28 cellular contexts compared by ENCODE assay signal in genomic region chr14:51518681-51519080, GRCh38.
"Had no signal": no experiment of that assay in that cellular context is flagged by ENCODE, and none has a peak within 500 bp of the region (broad histone marks: within the 10 kb centered on the region; RNA-seq: fewer than 3 reads in every experiment).

No MANE protein-coding gene starts in this region.

- H3K27ac Mint-ChIP-seq: activated CD4-positive, alpha-beta memory T cell treated with anti-CD3 and anti-CD28 coated beads for 36 hours; activated CD4-positive, alpha-beta T cell treated with anti-CD3 and anti-CD28 coated beads for 36 hours; activated CD4-positive, alpha-beta T cell treated with anti-CD3 and anti-CD28 coated beads, Interleukin-2, amount 10 ng/mL, durations not matched to agents 24 days and 14 days; activated CD8-positive, alpha-beta T cell treated with anti-CD3 and anti-CD28 coated beads, Interleukin-2, amount 10 ng/mL, durations not matched to agents 7 days and 5 days; activated naive CD4-positive, alpha-beta T cell treated with anti-CD3 and anti-CD28 coated beads, Interleukin-2, amount 10 ng/mL, durations not matched to agents 7 days and 5 days; activated naive CD4-positive, alpha-beta T cell treated with anti-CD3 and anti-CD28 coated beads, Interleukin-2, amount 50 U/mL, for 72 hours; activated naive CD8-positive, alpha-beta T cell treated with anti-CD3 and anti-CD28 coated beads, Interleukin-2, amount 10 ng/mL, durations not matched to agents 7 days and 5 days; activated T-cell treated with anti-CD3 and anti-CD28 coated beads, Interleukin-2, amount 50 U/mL, for 24 hours; activated T-cell treated with anti-CD3 and anti-CD28 coated beads, Interleukin-2, amount 50 U/mL, for 72 hours; brain; T-helper 17 cell had no signal

- H3K27me3 Mint-ChIP-seq: activated naive CD4-positive, alpha-beta T cell treated with anti-CD3 and anti-CD28 coated beads, Interleukin-2, amount 10 ng/mL, durations not matched to agents 7 days and 5 days had no signal

- H3K27me3 ChIP-seq: ascending aorta, breast epithelium, cardiac muscle cell, colonic mucosa had no signal

- H3K36me3 Mint-ChIP-seq: activated CD4-positive, alpha-beta memory T cell treated with anti-CD3 and anti-CD28 coated beads for 36 hours; activated naive CD4-positive, alpha-beta T cell treated with anti-CD3 and anti-CD28 coated beads, Interleukin-2, amount 10 ng/mL, durations not matched to agents 7 days and 5 days; activated naive CD4-positive, alpha-beta T cell treated with anti-CD3 and anti-CD28 coated beads, Interleukin-2, amount 50 U/mL, for 72 hours; activated naive CD8-positive, alpha-beta T cell treated with anti-CD3 and anti-CD28 coated beads, Interleukin-2, amount 10 ng/mL, durations not matched to agents 7 days and 5 days; brain had no signal

- H3K9me3 Mint-ChIP-seq: activated CD4-positive, alpha-beta memory T cell treated with anti-CD3 and anti-CD28 coated beads for 36 hours; activated naive CD4-positive, alpha-beta T cell treated with anti-CD3 and anti-CD28 coated beads, Interleukin-2, amount 10 ng/mL, durations not matched to agents 7 days and 5 days; activated naive CD4-positive, alpha-beta T cell treated with anti-CD3 and anti-CD28 coated beads, Interleukin-2, amount 50 U/mL, for 72 hours; activated naive CD8-positive, alpha-beta T cell treated with anti-CD3 and anti-CD28 coated beads, Interleukin-2, amount 10 ng/mL, durations not matched to agents 7 days and 5 days; activated T-cell treated with anti-CD3 and anti-CD28 coated beads, Interleukin-2, amount 50 U/mL, for 24 hours; activated T-cell treated with anti-CD3 and anti-CD28 coated beads, Interleukin-2, amount 50 U/mL, for 72 hours had no signal

- H3K4me1 Mint-ChIP-seq: activated CD4-positive, alpha-beta T cell treated with anti-CD3 and anti-CD28 coated beads for 36 hours; activated CD4-positive, alpha-beta T cell treated with anti-CD3 and anti-CD28 coated beads, Interleukin-2, amount 10 ng/mL, durations not matched to agents 24 days and 14 days; activated naive CD4-positive, alpha-beta T cell treated with anti-CD3 and anti-CD28 coated beads, Interleukin-2, amount 10 ng/mL, durations not matched to agents 7 days and 5 days; activated naive CD8-positive, alpha-beta T cell treated with anti-CD3 and anti-CD28 coated beads, Interleukin-2, amount 10 ng/mL, durations not matched to agents 7 days and 5 days; T-helper 17 cell had no signal

- H3K36me3 ChIP-seq: ascending aorta, breast epithelium, cardiac muscle cell, colonic mucosa had no signal

- DNase-seq: activated CD4-positive, alpha-beta memory T cell treated with anti-CD3 and anti-CD28 coated beads for 36 hours; activated CD4-positive, alpha-beta T cell treated with anti-CD3 and anti-CD28 coated beads for 36 hours; activated CD4-positive, alpha-beta T cell treated with anti-CD3 and anti-CD28 coated beads, Interleukin-2, amount 10 ng/mL, durations not matched to agents 24 days and 14 days; activated CD4-positive, CD25-positive, alpha-beta regulatory T cell; activated CD4-positive, CD25-positive, alpha-beta regulatory T cell treated with anti-CD3 and anti-CD28 coated beads, Interleukin-2, amount 50 U/mL, for 72 hours; activated CD8-positive, alpha-beta memory T cell treated with anti-CD3 and anti-CD28 coated beads, Interleukin-2, amount 50 U/mL, for 48 hours; activated CD8-positive, alpha-beta T cell treated with anti-CD3 and anti-CD28 coated beads, Interleukin-2, amount 10 ng/mL, durations not matched to agents 7 days and 5 days; activated gamma-delta T cell; activated naive CD4-positive, alpha-beta T cell; activated naive CD4-positive, alpha-beta T cell treated with anti-CD3 and anti-CD28 coated beads, Interleukin-2, amount 10 ng/mL, durations not matched to agents 7 days and 5 days; activated naive CD8-positive, alpha-beta T cell treated with anti-CD3 and anti-CD28 coated beads, Interleukin-2, amount 10 ng/mL, durations not matched to agents 7 days and 5 days; activated T-cell treated with anti-CD3 and anti-CD28 coated beads for 4 hours; activated T-cell treated with anti-CD3 and anti-CD28 coated beads, Interleukin-2, amount 50 U/mL, for 24 hours; activated T-cell treated with anti-CD3 and anti-CD28 coated beads, Interleukin-2, amount 50 U/mL, for 72 hours; central memory CD4-positive, alpha-beta T cell; cerebellar nuclear complex; colonic mucosa; effector CD8-positive, alpha-beta T cell; foreskin fibroblast; head of caudate nucleus; T-helper 1 cell; T-helper 17 cell had no signal

- ATAC-seq: activated CD4-positive, alpha-beta T cell treated with anti-CD3 and anti-CD28 coated beads for 36 hours; activated CD8-positive, alpha-beta T cell treated with anti-CD3 and anti-CD28 coated beads, Interleukin-2, amount 10 ng/mL, durations not matched to agents 7 days and 5 days; activated naive CD4-positive, alpha-beta T cell treated with anti-CD3 and anti-CD28 coated beads, Interleukin-2, amount 50 U/mL, for 72 hours; activated T-cell treated with anti-CD3 and anti-CD28 coated beads, Interleukin-2, amount 50 U/mL, for 72 hours; esophagus mucosa; T-helper 17 cell had no signal

- H3K9me3 ChIP-seq: ascending aorta, breast epithelium, colonic mucosa had no signal

- H3K4me3 Mint-ChIP-seq: activated CD4-positive, alpha-beta memory T cell treated with anti-CD3 and anti-CD28 coated beads for 36 hours; activated CD4-positive, alpha-beta T cell treated with anti-CD3 and anti-CD28 coated beads for 36 hours; activated CD4-positive, alpha-beta T cell treated with anti-CD3 and anti-CD28 coated beads, Interleukin-2, amount 10 ng/mL, durations not matched to agents 24 days and 14 days; activated CD8-positive, alpha-beta T cell treated with anti-CD3 and anti-CD28 coated beads, Interleukin-2, amount 10 ng/mL, durations not matched to agents 7 days and 5 days; activated naive CD4-positive, alpha-beta T cell treated with anti-CD3 and anti-CD28 coated beads, Interleukin-2, amount 10 ng/mL, durations not matched to agents 7 days and 5 days; activated naive CD8-positive, alpha-beta T cell treated with anti-CD3 and anti-CD28 coated beads, Interleukin-2, amount 10 ng/mL, durations not matched to agents 7 days and 5 days; activated T-cell treated with anti-CD3 and anti-CD28 coated beads, Interleukin-2, amount 50 U/mL, for 24 hours; activated T-cell treated with anti-CD3 and anti-CD28 coated beads, Interleukin-2, amount 50 U/mL, for 72 hours; brain; T-helper 17 cell had no signal

- H3K4me3 ChIP-seq: ascending aorta, breast epithelium, cardiac muscle cell, colonic mucosa had no signal
